ENCODE assay signal across 1 cellular context in genomic region chr2:29224693-29225551, GRCh38.
TF ChIP-seq lines count a peak whose summit lies in the region.

No MANE protein-coding gene starts in this region.

TF ChIP-seq in WTC11, 78 proteins besides CTCF, POLR2A, EP300 and RAD21 (continued from another document):
- no peak for TF ChIP-seq CBFB (CRISPR knock-in tag; IDR thresholded peaks at IDR 0.05; ENCODE audit: low read depth)
